In the genomic region with DNA sequence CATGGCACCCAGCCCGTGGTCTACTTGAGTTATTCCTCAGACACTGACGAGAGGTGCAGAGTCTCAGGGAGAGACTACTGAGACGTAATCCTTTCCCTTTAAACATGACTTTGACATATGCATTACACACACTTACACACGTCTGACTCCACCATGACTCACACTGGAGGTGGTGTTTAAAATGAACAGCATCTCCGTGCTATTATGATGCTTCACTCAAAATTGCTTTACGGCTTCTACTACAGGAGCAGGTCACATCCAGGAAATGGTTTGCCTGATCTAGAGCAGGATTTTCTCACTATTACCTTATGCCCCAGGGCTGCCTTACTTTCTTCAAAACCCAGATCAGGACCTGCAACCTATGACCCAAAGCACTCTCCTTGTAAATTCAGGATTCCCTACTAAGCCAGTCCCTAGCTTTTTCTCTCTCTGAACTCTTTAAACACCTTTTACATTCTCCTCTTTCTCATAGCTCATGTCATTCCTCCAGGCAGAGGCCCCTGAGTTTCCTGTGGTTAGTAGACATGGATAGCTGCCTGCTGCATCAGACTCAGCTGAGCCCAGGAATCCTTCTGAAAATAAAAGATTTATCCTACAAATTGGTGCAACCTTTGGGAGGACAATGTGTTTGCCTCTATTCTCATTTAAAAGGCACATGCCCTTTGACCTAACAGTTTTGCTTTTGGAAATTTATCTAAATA, we compare ENCODE assay signal across 12 cellular contexts. TPM values are rescaled to one million over a fixed set of nuclear protein-coding genes. Genes with fewer than 3 reads are reported as not detected.
DNase-seq lines count a peak whose midpoint lies in the region; TF ChIP-seq lines count a peak whose summit lies in the region.
"Had no signal": no experiment of that assay in that cellular context is flagged by ENCODE, and none has a peak within 500 bp of the region (broad histone marks: within the 10 kb centered on the region; RNA-seq: fewer than 3 reads in every experiment).

No MANE protein-coding gene starts in this region.

- H3K9me2 ChIP-seq in MM.1S (replicated peaks; ENCODE audit: insufficient read depth, low read length): no peaks in the 10 kb centered on the region

- H3K4me3 ChIP-seq in AG09309 (ENCODE audit: control insufficient read depth, low read depth, low read length) (no peak overlapping the region), MM.1S (ENCODE audit: low read length) (no peak overlapping the region)

- no peak overlapping the region for H3K9ac ChIP-seq in MM.1S (ENCODE audit: low read length)

- H2AFZ ChIP-seq in MM.1S (ENCODE audit: low read length): no peak overlapping the region

- H3F3A ChIP-seq in MM.1S (ENCODE audit: insufficient read depth, low read length): 0 out of 2 replicates have a peak, but pooled peaks cover 6% of the 10 kb centered on the region

- H3K9me3 ChIP-seq in MM.1S (replicated peaks; ENCODE audit: insufficient read depth, low read length): no peaks in the 10 kb centered on the region

- TF ChIP-seq CTCF in AG09309 (IDR thresholded peaks at IDR 0.05; ENCODE audit: control insufficient read depth, insufficient read depth, low read depth, low read length, missing control alignments) (no peak), MM.1S (IDR thresholded peaks at IDR 0.05; ENCODE audit: low read length) (no peak)

- 0 out of 2 replicates have a peak, but pooled peaks cover 8% of the 10 kb centered on the region for H3K4me1 ChIP-seq in MM.1S (ENCODE audit: low read length)

- peaks cover 65% of the 10 kb centered on the region for H3K79me2 ChIP-seq in MM.1S (ENCODE audit: low read length)

- H3K27me3 ChIP-seq in MM.1S (replicated peaks; ENCODE audit: insufficient read depth, low read length): no peaks in the 10 kb centered on the region

- H3K27ac ChIP-seq in MM.1S (ENCODE audit: low read length): no peak overlapping the region

- DNase-seq in AG09309 (ENCODE audit: low read depth) (peak; percentile 18), HS-27A (ENCODE audit: low read depth) (peak; percentile 49), astrocyte of the hippocampus (ENCODE audit: low read depth, low spot score) (peak; percentile 61), myocyte (ENCODE audit: low read depth) (peak; percentile 40), MM.1S (no peak), NCI-H2227 (lab: John Stamatoyannopoulos, UW; ENCODE audit: unreplicated experiment) (no peak), globus pallidus (ENCODE audit: low spot score) (no peak), NCI-H2029 (lab: John Stamatoyannopoulos, UW) (no peak)
- DNase-seq: central memory CD4-positive, alpha-beta T cell; DND-41; NCI-H187 treated with DMSO at 0.1 percent for 48 hours; T-helper 9 cell had no signal

- no peaks in the 10 kb centered on the region for H4K20me1 ChIP-seq in MM.1S (ENCODE audit: insufficient read depth, low read length)

- no peaks in the 10 kb centered on the region for H3K36me3 ChIP-seq in MM.1S (replicated peaks; ENCODE audit: insufficient read depth, low read length)

- no peak overlapping the region for H3K4me2 ChIP-seq in MM.1S (ENCODE audit: low read depth, low read length)

RNA-seq across cellular contexts. Expression of a gene that starts 31.2 kb away (rescaled TPM):
- 6.0 and 10.5 TPM in 2 replicates for total RNA-seq in myocyte
- 1.3 TPM for polyA plus RNA-seq in myocyte (2012)

Comparison
In these comparisons a context has a peak if more than half of its experiments do, and no peak if none do; other contexts are left out.
1. DNase-seq: peak in AG09309 (single experiment), HS-27A (single experiment), astrocyte of the hippocampus (single experiment) and myocyte (single experiment); none in MM.1S (single experiment), NCI-H2227 (single experiment), globus pallidus (single experiment) and NCI-H2029 (single experiment).